In genomic region chr5:34957857-34958690, GRCh38 we compare ENCODE assay signal across 8 cellular contexts. TPM values are rescaled to one million over a fixed set of nuclear protein-coding genes. Genes with fewer than 3 reads are reported as not detected.
DNase-seq lines count a peak whose midpoint lies in the region; ATAC-seq, FAIRE-seq and TF ChIP-seq lines count a peak whose summit lies in the region.

No MANE protein-coding gene starts in this region.

- FAIRE-seq in A549 (lab: Jason Lieb, UNC): no peak

- peaks cover 21% of the 10 kb centered on the region for H3K4me1 Mint-ChIP-seq in stimulated activated naive CD8-positive, alpha-beta T cell treated with anti-CD3 and anti-CD28 coated beads, Interleukin-15, amount 100 ng/mL, for 72 hours

- POLR2A ChIA-PET in A549 (lab: Yijun Ruan, JAX): no interaction called here

- no peak overlapping the region for H3K27ac ChIP-seq in A549

- no peak overlapping the region for H3K27ac Mint-ChIP-seq in stimulated activated naive CD8-positive, alpha-beta T cell treated with anti-CD3 and anti-CD28 coated beads, Interleukin-15, amount 100 ng/mL, for 72 hours

- H3K4me2 ChIP-seq in A549: no peak overlapping the region

- H3K4me1 ChIP-seq in A549: no peaks in the 10 kb centered on the region

- TF ChIP-seq EP300 in A549 (IDR thresholded peaks at IDR 0.05): no peak

- no peaks in the 10 kb centered on the region for H3K9me3 ChIP-seq in A549

- peak; percentile 39 to 44; a peak in 4 of 5 replicates for TF ChIP-seq RAD21 in A549 (conservative IDR thresholded peaks at IDR 0.05 in 1 of 2, IDR thresholded peaks at IDR 0.05 in 1 of 2)

- ATAC-seq in A549 (peak; percentile 92 to 93), HG03432 (IDR thresholded peaks at IDR 0.05; ENCODE audit: unreplicated experiment) (peak; percentile 42), SK-N-SH treated with all-trans-retinoic acid at 6 μM for 48 hours (peak; percentile 93)
- peak; percentile 66 for ATAC-seq in stimulated activated naive CD8-positive, alpha-beta T cell treated with anti-CD3 and anti-CD28 coated beads, Interleukin-15, amount 100 ng/mL, for 72 hours

- no peaks in the 10 kb centered on the region for H3K27me3 Mint-ChIP-seq in stimulated activated naive CD8-positive, alpha-beta T cell treated with anti-CD3 and anti-CD28 coated beads, Interleukin-15, amount 100 ng/mL, for 72 hours

- no peaks in the 10 kb centered on the region for H3K9me3 Mint-ChIP-seq in stimulated activated naive CD8-positive, alpha-beta T cell treated with anti-CD3 and anti-CD28 coated beads, Interleukin-15, amount 100 ng/mL, for 72 hours

- CTCF ChIA-PET in A549 (lab: Yijun Ruan, JAX): interaction anchor here (0.7 to 3.6 kb wide), 9 partner anchors 10 to 45 kb away, joined by 3 to 21 read pairs (median 6); partner anchors contain the start of gene DNAJC21

- WGBS in A549 (ENCODE audit: missing lambda C conversion rate): 44% methylated on average over 5 of the region's 5 CpGs

- no peak overlapping the region for H3K4me3 Mint-ChIP-seq in stimulated activated naive CD8-positive, alpha-beta T cell treated with anti-CD3 and anti-CD28 coated beads, Interleukin-15, amount 100 ng/mL, for 72 hours

- peak; percentile 57 for TF ChIP-seq CTCF in A549 (IDR thresholded peaks at IDR 0.05)
- peak; percentile 70 for TF ChIP-seq CTCF in fibroblast of villous mesenchyme (IDR thresholded peaks at IDR 0.05; ENCODE audit: insufficient read depth, low read depth, low read length)

- DNase-seq in A549 (ENCODE audit: low read depth in 1 of 2, low spot score in 1 of 2) (peak; percentile 28 to 43), GM03348 (ENCODE audit: low spot score) (peak; percentile 70), fibroblast of villous mesenchyme (ENCODE audit: low read depth) (peak; percentile 44), CD1c-positive myeloid dendritic cell (ENCODE audit: extremely low spot score) (no peak), cortex of kidney (lab: John Stamatoyannopoulos, UW) (no peak)
- DNase-seq in stimulated activated naive CD8-positive, alpha-beta T cell treated with anti-CD3 and anti-CD28 coated beads, Interleukin-15, amount 100 ng/mL, for 72 hours: no peak

- H3K4me3 ChIP-seq in A549 (no peak overlapping the region), fibroblast of villous mesenchyme (ENCODE audit: low read depth, low read length) (no peak overlapping the region)

- TF ChIP-seq POLR2A in A549 (IDR thresholded peaks at IDR 0.05; ENCODE audit: low read length): no peak

TF ChIP-seq in A549, 52 proteins besides CTCF, POLR2A, EP300 and RAD21:
- TF ChIP-seq SMC3 (IDR thresholded peaks at IDR 0.05) (peak; percentile 37; the same call in 1 of the 3 replicates), FOSB (CRISPR knock-in tag; IDR thresholded peaks at IDR 0.05) (no peak), HDAC2 (IDR thresholded peaks at IDR 0.05) (no peak), ZFP36 (IDR thresholded peaks at IDR 0.05; ENCODE audit: borderline replicate concordance, partially characterized antibody) (no peak), ZSCAN20 (CRISPR knock-in tag; IDR thresholded peaks at IDR 0.05) (no peak), PHF8 (IDR thresholded peaks at IDR 0.05; ENCODE audit: borderline replicate concordance, low read depth) (no peak), NPAS2 (CRISPR knock-in tag; IDR thresholded peaks at IDR 0.05; ENCODE audit: borderline replicate concordance) (no peak)

TF ChIP-seq in SK-N-SH treated with all-trans-retinoic acid at 6 μM for 48 hours, 23 proteins besides CTCF, POLR2A, EP300 and RAD21 (continues in another document):
- no peak for TF ChIP-seq ZNF8 (CRISPR knock-in tag; IDR thresholded peaks at IDR 0.05)
- no peak for TF ChIP-seq POU6F1 (CRISPR knock-in tag; IDR thresholded peaks at IDR 0.05; ENCODE audit: borderline replicate concordance, low read depth)
- TF ChIP-seq ESRRG (CRISPR knock-in tag; IDR thresholded peaks at IDR 0.05): no peak
- TF ChIP-seq GLIS3 (CRISPR knock-in tag; IDR thresholded peaks at IDR 0.05): no peak
- TF ChIP-seq SNAI2 (CRISPR knock-in tag; IDR thresholded peaks at IDR 0.05): no peak
- no peak for TF ChIP-seq ZNF565 (CRISPR knock-in tag; conservative IDR thresholded peaks at IDR 0.05; ENCODE audit: low read depth)
- no peak for TF ChIP-seq ZFP3 (CRISPR knock-in tag; IDR thresholded peaks at IDR 0.05)
- no peak for TF ChIP-seq TCF4 (CRISPR knock-in tag; IDR thresholded peaks at IDR 0.05; ENCODE audit: borderline replicate concordance)
- TF ChIP-seq CSDC2 (CRISPR knock-in tag; IDR thresholded peaks at IDR 0.05): no peak
- TF ChIP-seq ZC3H10 (CRISPR knock-in tag; IDR thresholded peaks at IDR 0.05): no peak
- no peak for TF ChIP-seq BACH2 (CRISPR knock-in tag; IDR thresholded peaks at IDR 0.05; ENCODE audit: borderline replicate concordance)
- no peak for TF ChIP-seq PATZ1 (CRISPR knock-in tag; IDR thresholded peaks at IDR 0.05; ENCODE audit: borderline replicate concordance)
- no peak for TF ChIP-seq ZFP30 (CRISPR knock-in tag; IDR thresholded peaks at IDR 0.05)
- no peak for TF ChIP-seq ISL1 (CRISPR knock-in tag; IDR thresholded peaks at IDR 0.05)
- no peak for TF ChIP-seq ZNF70 (CRISPR knock-in tag; IDR thresholded peaks at IDR 0.05)
- no peak for TF ChIP-seq TOX (CRISPR knock-in tag; IDR thresholded peaks at IDR 0.05; ENCODE audit: borderline replicate concordance)
- no peak for TF ChIP-seq ARNTL (CRISPR knock-in tag; IDR thresholded peaks at IDR 0.05; ENCODE audit: borderline replicate concordance, low read depth)

RNA-seq across cellular contexts. Expression of gene DNAJC21, which starts 28.7 kb away (rescaled TPM):
- polyA plus RNA-seq in A549 (2011; rRNA removed) (21.5 and 36.5 TPM in 2 replicates), A549 (2017; fragmentation: RNase III; extraction: RNeasy Plus Mini Kit Qiagen cat#74134 plus additional on column Dnase treatment) (30.9 to 32.3 TPM (median 31.1 TPM) in 3 replicates)
- 6.3 and 7.9 TPM in 2 replicates for polyA plus RNA-seq in A549 (2012; cell fraction: cytosol; rRNA removed)
- 3.2 and 4.5 TPM in 2 replicates for polyA plus RNA-seq in A549 (2012; cell fraction: nucleus; rRNA removed)
- polyA minus RNA-seq in A549 (2011; rRNA and poly(A)+ RNA removed): 12.8 and 15.5 TPM in 2 replicates
- total RNA-seq in fibroblast of villous mesenchyme: 22.2 and 44.5 TPM in 2 replicates

RNA-seq across cellular contexts. Expression of gene BRIX1, which starts 42.6 kb away (rescaled TPM):
- 56.2 and 88.5 TPM in 2 replicates for polyA plus RNA-seq in A549 (2011; rRNA removed)
- polyA plus RNA-seq in A549 (2012; cell fraction: cytosol; rRNA removed): 23.3 and 24.9 TPM in 2 replicates
- 7.8 and 11.6 TPM in 2 replicates for polyA plus RNA-seq in A549 (2012; cell fraction: nucleus; rRNA removed)
- 67.3 to 77.8 TPM (median 70.2 TPM) in 3 replicates for polyA plus RNA-seq in A549 (2017; fragmentation: RNase III; extraction: RNeasy Plus Mini Kit Qiagen cat#74134 plus additional on column Dnase treatment)
- polyA minus RNA-seq in A549 (2011; rRNA and poly(A)+ RNA removed): 14.3 and 16.5 TPM in 2 replicates
- 38.7 and 88.9 TPM in 2 replicates for total RNA-seq in fibroblast of villous mesenchyme

RNA-seq across cellular contexts. Expression of gene RAD1, which starts 42.8 kb away (rescaled TPM):
- polyA plus RNA-seq in A549 (2011; rRNA removed) (37.2 and 41.4 TPM in 2 replicates), A549 (2017; fragmentation: RNase III; extraction: RNeasy Plus Mini Kit Qiagen cat#74134 plus additional on column Dnase treatment) (34.7 to 41.9 TPM (median 37.3 TPM) in 3 replicates)
- polyA plus RNA-seq in A549 (2012; cell fraction: cytosol; rRNA removed): 22.6 and 24.8 TPM in 2 replicates
- polyA plus RNA-seq in A549 (2012; cell fraction: nucleus; rRNA removed): 9.1 and 12.2 TPM in 2 replicates
- 23.9 and 25.7 TPM in 2 replicates for polyA minus RNA-seq in A549 (2011; rRNA and poly(A)+ RNA removed)
- 52.5 and 68.7 TPM in 2 replicates for total RNA-seq in fibroblast of villous mesenchyme

Comparison
In these comparisons a context has a peak if more than half of its experiments do, and no peak if none do; other contexts are left out.
1. ATAC-seq: peak in every context shown above with its lines; median percentile 93 in SK-N-SH treated with all-trans-retinoic acid at 6 μM for 48 hours; 92 in A549; 66 in stimulated activated naive CD8-positive, alpha-beta T cell treated with anti-CD3 and anti-CD28 coated beads, Interleukin-15, amount 100 ng/mL, for 72 hours; 42 in HG03432.
2. DNase-seq: peak in A549 (2 of 2), GM03348 (single experiment) and fibroblast of villous mesenchyme (single experiment); none in stimulated activated naive CD8-positive, alpha-beta T cell treated with anti-CD3 and anti-CD28 coated beads, Interleukin-15, amount 100 ng/mL, for 72 hours (0 of 2), CD1c-positive myeloid dendritic cell (single experiment) and cortex of kidney (single experiment).